ENCODE assay signal across 13 cellular contexts in the genomic region with DNA sequence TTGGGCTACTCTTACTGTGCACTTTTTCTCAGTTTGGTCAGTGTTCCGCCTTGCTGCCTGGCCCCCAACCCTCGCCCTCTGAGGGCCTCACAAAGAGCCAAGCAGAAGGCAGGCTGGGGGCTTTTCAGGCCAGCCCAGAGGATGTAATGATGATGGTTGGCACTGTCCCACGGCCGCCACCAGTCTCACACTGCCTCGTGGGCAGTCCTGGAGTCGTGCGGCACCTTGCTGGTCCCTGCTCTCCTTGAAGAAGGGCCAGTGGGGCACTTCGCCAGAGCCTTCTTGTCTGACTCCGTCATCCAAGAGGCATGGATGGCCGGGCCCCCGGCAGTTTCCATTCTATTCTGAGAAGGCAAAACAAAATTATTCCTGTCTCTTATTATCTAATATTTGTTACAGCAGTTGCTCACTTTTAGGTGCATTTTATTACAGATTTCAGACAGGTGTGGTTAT. TPM values are rescaled to one million over a fixed set of nuclear protein-coding genes. Genes with fewer than 3 reads are reported as not detected.
DNase-seq lines count a peak whose midpoint lies in the region; TF ChIP-seq lines count a peak whose summit lies in the region.
"Had no signal": no experiment of that assay in that cellular context is flagged by ENCODE, and none has a peak within 500 bp of the region (broad histone marks: within the 10 kb centered on the region; RNA-seq: fewer than 3 reads in every experiment).

No MANE protein-coding gene starts in this region.

- H3K4me3 ChIP-seq in AG10803 (ENCODE audit: low read length) (no peak overlapping the region), neuronal stem cell (ENCODE audit: low read length in 2 of 2) (no peak overlapping the region), colonic mucosa (no peak overlapping the region)
- no peak overlapping the region for H3K4me3 ChIP-seq in CD4-positive, alpha-beta memory T cell (ENCODE audit: low read length in 2 of 2)

- no peak overlapping the region for H2BK15ac ChIP-seq in neuronal stem cell (ENCODE audit: low read length)

- DNase-seq in AG10803 (ENCODE audit: low read depth) (peak; percentile 20), astrocyte of the hippocampus (ENCODE audit: low read depth, low spot score) (peak; percentile 57), neuronal stem cell (ENCODE audit: low spot score) (no peak), colonic mucosa (no peak), NCI-H774 (lab: John Stamatoyannopoulos, UW) (no peak), NCI-H2196 (lab: John Stamatoyannopoulos, UW; ENCODE audit: unreplicated experiment) (no peak)
- no peak for DNase-seq in CD4-positive, alpha-beta memory T cell
- DNase-seq: CD8-positive, alpha-beta memory T cell; effector memory CD8-positive, alpha-beta T cell; foreskin fibroblast; NCI-H1436 treated with DMSO at 0.1 percent for 48 hours; T-helper 1 cell had no signal

- no peak overlapping the region for H3K27ac ChIP-seq in CD4-positive, alpha-beta memory T cell (ENCODE audit: low read depth, low read length)
- H3K27ac ChIP-seq in neuronal stem cell (replicated peaks; ENCODE audit: low read length) (no peak overlapping the region), colonic mucosa (no peak overlapping the region)

- H3K4me2 ChIP-seq in neuronal stem cell (ENCODE audit: insufficient read depth, low read length, poor library complexity, severe bottlenecking) = no peak overlapping the region

- H4K8ac ChIP-seq in neuronal stem cell (ENCODE audit: low read depth, low read length) = no peak overlapping the region

- H3K9me3 Mint-ChIP-seq in CD4-positive, alpha-beta memory T cell = no peaks in the 10 kb centered on the region
- H3K9me3 Mint-ChIP-seq: brain; CD8-positive, alpha-beta memory T cell; effector memory CD8-positive, alpha-beta T cell had no signal

- H3K23ac ChIP-seq in neuronal stem cell (ENCODE audit: low read depth, low read length, poor library complexity) = no peak overlapping the region

- no peak overlapping the region for H3K4ac ChIP-seq in neuronal stem cell (ENCODE audit: low read length)

- no peak overlapping the region for H2AK5ac ChIP-seq in neuronal stem cell (ENCODE audit: low read depth, low read length)

- H3K27me3 ChIP-seq in CD4-positive, alpha-beta memory T cell (ENCODE audit: insufficient read depth, low read length) = no peaks in the 10 kb centered on the region
- no peaks in the 10 kb centered on the region for H3K27me3 ChIP-seq in neuronal stem cell (ENCODE audit: control insufficient read depth in 3 of 3, insufficient read depth in 3 of 3, low read depth in 1 of 3, low read length in 3 of 3)
- no peaks in the 10 kb centered on the region for H3K27me3 ChIP-seq in colonic mucosa

- no peaks in the 10 kb centered on the region for H3K27me3 Mint-ChIP-seq in CD4-positive, alpha-beta memory T cell
- H3K27me3 Mint-ChIP-seq: brain; CD8-positive, alpha-beta memory T cell; effector memory CD8-positive, alpha-beta T cell had no signal

- no peak overlapping the region for H2BK5ac ChIP-seq in neuronal stem cell (ENCODE audit: low read length)

- H3K4me1 Mint-ChIP-seq in CD4-positive, alpha-beta memory T cell = peaks cover 45 to 79% (median 57%) of the 10 kb centered on the region in 4 donors

- H3K18ac ChIP-seq in neuronal stem cell (ENCODE audit: low read length) = no peak overlapping the region

- peaks cover 12 to 34% of the 10 kb centered on the region in 2 donors for H3K36me3 Mint-ChIP-seq in CD4-positive, alpha-beta memory T cell

- H3K4me1 ChIP-seq in CD4-positive, alpha-beta memory T cell (ENCODE audit: insufficient read depth, low read length) = peaks cover 51% of the 10 kb centered on the region
- H3K4me1 ChIP-seq in neuronal stem cell (ENCODE audit: control insufficient read depth in 2 of 2, insufficient read depth in 1 of 2, low read depth in 1 of 2, low read length in 2 of 2) = peaks cover 5 to 8% of the 10 kb centered on the region in 2 donors
- H3K4me1 ChIP-seq in colonic mucosa = peaks cover 15% of the 10 kb centered on the region

- H3K79me1 ChIP-seq in neuronal stem cell (ENCODE audit: low read depth, low read length) = peaks cover 23% of the 10 kb centered on the region

- H2AFZ ChIP-seq in neuronal stem cell (ENCODE audit: low read length) = no peak overlapping the region

- no CpG with 5 or more reads among the region's 11 CpGs for WGBS in neuronal stem cell (ENCODE audit: extremely low coverage in 2 of 2, insufficient read length in 2 of 2, insufficient replicate concordance in 1 of 2), 2 donors

- CTCF ChIA-PET in CD4-positive, alpha-beta memory T cell (lab: Charles Lee; ENCODE audit: partially characterized antibody) = interaction anchor here (1.6 to 3.0 kb wide), 2 partner anchors 11 to 12 kb away, joined by 5 to 16 read pairs; no protein-coding TSS in a partner anchor

- peak overlapping the region; percentile 31 for H3K14ac ChIP-seq in neuronal stem cell (ENCODE audit: low read length)

- POLR2A ChIA-PET in CD4-positive, alpha-beta memory T cell (lab: Charles Lee; ENCODE audit: partially characterized antibody) = no interaction called here

- no peak overlapping the region for H3K4me3 Mint-ChIP-seq in CD4-positive, alpha-beta memory T cell
- H3K4me3 Mint-ChIP-seq: brain; effector memory CD8-positive, alpha-beta T cell had no signal

- TF ChIP-seq CTCF in AG10803 (conservative IDR thresholded peaks at IDR 0.05; ENCODE audit: low read length) (no peak), colonic mucosa (IDR thresholded peaks at IDR 0.05) (no peak)

- H3K27ac Mint-ChIP-seq in CD4-positive, alpha-beta memory T cell = peak overlapping the region in 4 of 7 donors; percentile 46 to 82 (median 62)

- H3K9ac ChIP-seq in neuronal stem cell (ENCODE audit: low read depth, low read length, poor library complexity) (no peak overlapping the region), colonic mucosa (ENCODE audit: low read depth in 2 of 2, low read length in 2 of 2) (no peak overlapping the region)

- no peaks in the 10 kb centered on the region for H3K9me3 ChIP-seq in CD4-positive, alpha-beta memory T cell (ENCODE audit: control insufficient read depth in 1 of 2, low read length in 2 of 2)
- H3K9me3 ChIP-seq in neuronal stem cell (replicated peaks in 1 of 2; ENCODE audit: control insufficient read depth in 2 of 2, insufficient read depth in 1 of 2, low read depth in 1 of 2, low read length in 2 of 2) (no peaks in the 10 kb centered on the region), colonic mucosa (no peaks in the 10 kb centered on the region)

- peaks cover 11% of the 10 kb centered on the region for H3K36me3 ChIP-seq in CD4-positive, alpha-beta memory T cell (ENCODE audit: insufficient read depth, low read length)
- peaks cover 5 to 51% of the 10 kb centered on the region in 2 donors for H3K36me3 ChIP-seq in neuronal stem cell (replicated peaks in 1 of 2; ENCODE audit: control insufficient read depth in 2 of 2, insufficient read depth in 2 of 2, low read length in 2 of 2)
- H3K36me3 ChIP-seq in colonic mucosa = no peaks in the 10 kb centered on the region

- H4K91ac ChIP-seq in neuronal stem cell (ENCODE audit: low read depth, low read length, poor library complexity) = no peak overlapping the region

- intact Hi-C loops in CD4-positive, alpha-beta memory T cell (cut with micrococcal nuclease) = no loop called here
- intact Hi-C loops in colonic mucosa (cut with DNase I) = no loop called here

- H2BK120ac ChIP-seq in neuronal stem cell (ENCODE audit: low read depth, low read length) = no peak overlapping the region

- H2BK12ac ChIP-seq in neuronal stem cell (ENCODE audit: low read length) = no peak overlapping the region

RNA-seq across cellular contexts. Expression of a gene that starts 21.0 kb away (rescaled TPM):
- 10 to 100 TPM; 44.9 to 49.1 TPM for total RNA-seq in CD4-positive, alpha-beta memory T cell
- 1 to 10 TPM in 1 of 2 donors, under 1 TPM in 1; 0.55 to 1.8 TPM for polyA plus RNA-seq in CD4-positive, alpha-beta memory T cell
- polyA plus RNA-seq in neuronal stem cell (2013, experiment 1 of 2) = 27.1 TPM
- 25.7 TPM for polyA plus RNA-seq in neuronal stem cell (2013, experiment 2 of 2)
- 10 to 100 TPM; 17.1 to 21.9 TPM for total RNA-seq in colonic mucosa

Comparison
In these comparisons a context has a peak if more than half of its experiments do, and no peak if none do; other contexts are left out.
1. DNase-seq: peak in AG10803 (single experiment) and astrocyte of the hippocampus (single experiment); none in CD4-positive, alpha-beta memory T cell (0 of 5), neuronal stem cell (single experiment), colonic mucosa (single experiment), NCI-H774 (single experiment) and NCI-H2196 (single experiment).